8 cellular contexts compared by ENCODE assay signal in genomic region chr10:29737209-29737565, GRCh38.
DNase-seq lines count a peak whose midpoint lies in the region; ATAC-seq and TF ChIP-seq lines count a peak whose summit lies in the region.

No MANE protein-coding gene starts in this region.

- H3K27me3 Mint-ChIP-seq in activated CD4-positive, alpha-beta memory T cell treated with anti-CD3 and anti-CD28 coated beads for 36 hours = peaks cover 7% of the 10 kb centered on the region

- H3K9me3 Mint-ChIP-seq in activated CD4-positive, alpha-beta memory T cell treated with anti-CD3 and anti-CD28 coated beads for 36 hours = no peaks in the 10 kb centered on the region

- intact Hi-C loops in activated CD4-positive, alpha-beta memory T cell treated with anti-CD3 and anti-CD28 coated beads for 36 hours (cut with micrococcal nuclease) = loop anchor here (10.0 kb wide), 1 partner anchor 222 kb away; no protein-coding TSS in a partner anchor
- intact Hi-C loops in right cardiac atrium (cut with DNase I) = loop anchor here (5.0 to 10.0 kb wide), 6 partner anchors 92 to 202 kb away; partner anchors contain the start of gene SVIL (in 1 of the 4)
- intact Hi-C loops in psoas muscle (cut with DNase I) = loop anchor here (2.0 to 10.0 kb wide), 7 partner anchors 45 to 208 kb away; no protein-coding TSS in a partner anchor

- H3K27ac Mint-ChIP-seq in activated CD4-positive, alpha-beta memory T cell treated with anti-CD3 and anti-CD28 coated beads for 36 hours = no peak overlapping the region

- no peak overlapping the region for H3K27ac ChIP-seq in right cardiac atrium (ENCODE audit: low read length)
- H3K27ac ChIP-seq in psoas muscle = peak overlapping the region; percentile 98

- 46% methylated on average over 17 of the region's 17 CpGs for WGBS in right cardiac atrium
- WGBS in psoas muscle, 3 donors = 44 to 50% (median 44%) methylated on average over 17 of the region's 17 CpGs

- H3K4me1 Mint-ChIP-seq in activated CD4-positive, alpha-beta memory T cell treated with anti-CD3 and anti-CD28 coated beads for 36 hours (ENCODE audit: low read depth) = peaks cover 20% of the 10 kb centered on the region

- H3K27me3 ChIP-seq in right cardiac atrium (ENCODE audit: control insufficient read depth, insufficient read depth) (no peaks in the 10 kb centered on the region), psoas muscle (ENCODE audit: insufficient read depth in 3 of 3, low read length in 2 of 3) (no peaks in the 10 kb centered on the region)

- no peaks in the 10 kb centered on the region for H3K36me3 Mint-ChIP-seq in activated CD4-positive, alpha-beta memory T cell treated with anti-CD3 and anti-CD28 coated beads for 36 hours

- CTCF ChIA-PET in activated CD4-positive, alpha-beta memory T cell treated with anti-CD3 and anti-CD28 coated beads for 36 hours (lab: Charles Lee) = interaction anchor here (1.5 kb wide), 1 partner anchor 154 kb away, joined by 4 read pairs; no protein-coding TSS in a partner anchor

- peak overlapping the region; percentile 57 for H3K4me3 Mint-ChIP-seq in activated CD4-positive, alpha-beta memory T cell treated with anti-CD3 and anti-CD28 coated beads for 36 hours

- H3K9me3 ChIP-seq in ES-I3 (ENCODE audit: control insufficient read depth, insufficient read depth, low read length) (no peaks in the 10 kb centered on the region), right cardiac atrium (ENCODE audit: control insufficient read depth, low read length) (no peaks in the 10 kb centered on the region), psoas muscle (no peaks in the 10 kb centered on the region)

- H3K9ac ChIP-seq in ES-I3 (ENCODE audit: low read depth, low read length) = peak overlapping the region; percentile 91

- ATAC-seq in right cardiac atrium (no peak), psoas muscle (no peak), omental fat pad (ENCODE audit: low FRiP score) (no peak), GM21529 (IDR thresholded peaks at IDR 0.05; ENCODE audit: unreplicated experiment) (no peak)

- POLR2A ChIA-PET in activated CD4-positive, alpha-beta memory T cell treated with anti-CD3 and anti-CD28 coated beads for 36 hours (lab: Charles Lee) = no interaction called here

- H3K36me3 ChIP-seq in ES-I3 (ENCODE audit: insufficient read depth, low read length) (no peaks in the 10 kb centered on the region), psoas muscle (ENCODE audit: insufficient read depth in 1 of 2, low read depth in 1 of 2) (peaks cover 0 to 3% of the 10 kb centered on the region in 2 donors)

- H3K4me1 ChIP-seq in ES-I3 (ENCODE audit: insufficient read depth, low read length) = peaks cover 9% of the 10 kb centered on the region
- peaks cover 3% of the 10 kb centered on the region for H3K4me1 ChIP-seq in right cardiac atrium (ENCODE audit: control insufficient read depth, insufficient read depth, low read length)
- peaks cover 21% of the 10 kb centered on the region for H3K4me1 ChIP-seq in psoas muscle

- peak overlapping the region; percentile 81 for H3K4me3 ChIP-seq in right cardiac atrium (ENCODE audit: low read length)
- H3K4me3 ChIP-seq in psoas muscle = peak overlapping the region; percentile 94

- no peak for TF ChIP-seq CTCF in psoas muscle (IDR thresholded peaks at IDR 0.05)
- no peak for TF ChIP-seq CTCF in omental fat pad (IDR thresholded peaks at IDR 0.05)

- no peak for DNase-seq in activated CD4-positive, alpha-beta memory T cell treated with anti-CD3 and anti-CD28 coated beads for 36 hours
- DNase-seq in right cardiac atrium = no peak
- no peak for DNase-seq in psoas muscle
- no peak for DNase-seq in omental fat pad (ENCODE audit: low spot score)
- no peak for DNase-seq in GM19238 (ENCODE audit: insufficient read length, low spot score)
- DNase-seq in DMS 273 (lab: John Stamatoyannopoulos, UW; ENCODE audit: unreplicated experiment) = no peak
